7 cellular contexts compared by ENCODE assay signal in genomic region chr9:126491256-126491879, GRCh38.
DNase-seq lines count a peak whose midpoint lies in the region; FAIRE-seq and TF ChIP-seq lines count a peak whose summit lies in the region.

No MANE protein-coding gene starts in this region.

- peak overlapping the region; percentile 7 for H3K9ac ChIP-seq in Loucy (ENCODE audit: low read depth, low read length, poor library complexity, severe bottlenecking)
- H3K9ac ChIP-seq in kidney (ENCODE audit: low read length in 2 of 2), result no peak overlapping the region

- H3K9me3 ChIP-seq in Loucy (ENCODE audit: insufficient read depth, low read depth, low read length) (no peaks in the 10 kb centered on the region), kidney (ENCODE audit: control insufficient read depth in 1 of 2, low read length in 2 of 2) (no peaks in the 10 kb centered on the region)

- no peaks in the 10 kb centered on the region for H3K9me2 ChIP-seq in Loucy (replicated peaks; ENCODE audit: low read depth, low read length)

- FAIRE-seq in bronchial epithelial cell (lab: Jason Lieb, UNC) (no peak), kidney (lab: Jason Lieb, UNC) (peak; percentile 96)

- H3K4me3 ChIP-seq in Loucy (ENCODE audit: low read length, poor library complexity, severe bottlenecking), result no peak overlapping the region
- H3K4me3 ChIP-seq in bronchial epithelial cell (ENCODE audit: low read depth, low read length), result no peak overlapping the region
- no peak overlapping the region for H3K4me3 ChIP-seq in kidney (ENCODE audit: low read length in 2 of 2)

- no peak overlapping the region for H3K4me2 ChIP-seq in Loucy (ENCODE audit: low read depth, low read length, poor library complexity, severe bottlenecking)

- no peaks in the 10 kb centered on the region for H3F3A ChIP-seq in Loucy (ENCODE audit: low read depth)

- H3K79me2 ChIP-seq in Loucy (ENCODE audit: insufficient read depth, low read length), result peaks cover 4% of the 10 kb centered on the region

- H2AFZ ChIP-seq in Loucy (ENCODE audit: low read length), result no peak overlapping the region

- peaks cover 10% of the 10 kb centered on the region for H3K4me1 ChIP-seq in Loucy (ENCODE audit: insufficient read depth, low read length, poor library complexity, severe bottlenecking)
- H3K4me1 ChIP-seq in kidney (ENCODE audit: control insufficient read depth in 1 of 2, insufficient read depth in 1 of 2, low read depth in 1 of 2, low read length in 2 of 2), result no peaks in the 10 kb centered on the region

- TF ChIP-seq CTCF in Loucy (conservative IDR thresholded peaks at IDR 0.05; ENCODE audit: low read length) (peak; percentile 92), bronchial epithelial cell (IDR thresholded peaks at IDR 0.05; ENCODE audit: insufficient read depth, low read length, severe bottlenecking) (peak; percentile 71), kidney (IDR thresholded peaks at IDR 0.05; ENCODE audit: borderline replicate concordance, extremely low read depth, insufficient read depth) (peak; percentile 96)

- H3K36me3 ChIP-seq in Loucy (ENCODE audit: insufficient read depth, low read length), result peaks cover 36% of the 10 kb centered on the region; the same call in 1 of the 2 replicates
- H3K36me3 ChIP-seq in bronchial epithelial cell (ENCODE audit: control insufficient read depth, insufficient read depth, low read length), result no peaks in the 10 kb centered on the region
- peaks cover 0 to 3% of the 10 kb centered on the region in 2 donors for H3K36me3 ChIP-seq in kidney (ENCODE audit: control insufficient read depth in 1 of 2, insufficient read depth in 2 of 2, low read length in 2 of 2)

- H4K20me1 ChIP-seq in Loucy (ENCODE audit: insufficient read depth, low read length, poor library complexity, severe bottlenecking), result no peaks in the 10 kb centered on the region

- DNase-seq in ELR (ENCODE audit: low read depth), result peak; percentile 73
- peak; percentile 70 for DNase-seq in SK-MEL-5 (ENCODE audit: low read depth, low spot score)
- DNase-seq in bronchial epithelial cell (ENCODE audit: low read depth), result peak; percentile 52
- DNase-seq in kidney, result peak; percentile 3
- DNase-seq in stimulated activated CD4-positive, alpha-beta T cell treated with anti-CD3 and anti-CD28 coated beads, Interleukin-4, amount 100 ng/mL, for 1 hour, result peak; percentile 29
- DNase-seq in NCI-H187 treated with DMSO at 0.1 percent for 48 hours (lab: John Stamatoyannopoulos, UW), result no peak

- H3K27me3 ChIP-seq in Loucy (ENCODE audit: insufficient read depth, low read length, poor library complexity, severe bottlenecking) (no peaks in the 10 kb centered on the region), bronchial epithelial cell (ENCODE audit: control insufficient read depth, insufficient read depth, low read length) (peaks cover 3% of the 10 kb centered on the region)

- intact Hi-C loops in kidney (cut with DNase I), result no loop called here

- H3K27ac ChIP-seq in kidney (ENCODE audit: low read depth in 2 of 2, low read length in 2 of 2), result no peak overlapping the region

- in situ Hi-C loops in SK-MEL-5 (cut with HindIII; ENCODE audit: low pct_unique_long_range_greater_than_20kb, low sequenced_read_pairs), result no loop called here
